ENCODE assay signal across 28 cellular contexts in genomic region chr18:23701544-23702064, GRCh38. TPM values are rescaled to one million over a fixed set of nuclear protein-coding genes. Genes with fewer than 3 reads are reported as not detected.
"Had no signal": no experiment of that assay in that cellular context is flagged by ENCODE, and none has a peak within 500 bp of the region (broad histone marks: within the 10 kb centered on the region; RNA-seq: fewer than 3 reads in every experiment).

No MANE protein-coding gene starts in this region.

- H3K9me3 ChIP-seq: left lung, lower lobe of right lung, pancreas, prostate gland, stomach, testis, thyroid gland, transverse colon, upper lobe of left lung, vagina had no signal

- FAIRE-seq: keratinocyte, pancreas had no signal

- H3K4me3 ChIP-seq: left lung, lower lobe of right lung, pancreas, prostate gland, skin epidermis, stomach, testis, thyroid gland, transverse colon, upper lobe of left lung, vagina had no signal

- ATAC-seq: left cardiac atrium; left lung; lower lobe of right lung; naive thymus-derived CD8-positive, alpha-beta T cell; pancreas; right cardiac atrium; sciatic nerve; stimulated activated naive CD8-positive, alpha-beta T cell treated with anti-CD3 and anti-CD28 coated beads, Interleukin-15, Interleukin-2, amounts not matched to agents 100 U/mL and 50 U/mL, for 24 hours had no signal

- H3K4me1 ChIP-seq: left lung, lower lobe of right lung, pancreas, prostate gland, stomach, testis, thyroid gland, transverse colon, upper lobe of left lung, vagina had no signal

- H3K27ac ChIP-seq: left lung, lower lobe of right lung, pancreas, prostate gland, skin epidermis, stomach, testis, thyroid gland, transverse colon, upper lobe of left lung, vagina had no signal

- H3K27me3 ChIP-seq: pancreas, stomach, testis, thyroid gland, transverse colon, upper lobe of left lung, vagina had no signal

- DNase-seq: kidney glomerular epithelial cell; left cardiac atrium; left lung; lower lobe of right lung; mammary epithelial cell; mesenchymal stem cell; naive thymus-derived CD8-positive, alpha-beta T cell; nucleus accumbens; pancreas; posterior cingulate gyrus; retina; right cardiac atrium; stimulated activated CD4-positive, alpha-beta T cell treated with anti-CD3 and anti-CD28 coated beads, Interleukin-12 subunit alpha, Interleukin-12 subunit beta, amount 100 ng/mL, for 4 hours; stimulated activated CD4-positive, alpha-beta T cell treated with anti-CD3 and anti-CD28 coated beads, Interleukin-15, amount 100 ng/mL, for 24 hours; stimulated activated CD4-positive, alpha-beta T cell treated with anti-CD3 and anti-CD28 coated beads, Interleukin-2, amount 100 ng/mL, for 24 hours; stimulated activated CD4-positive, alpha-beta T cell treated with anti-CD3 and anti-CD28 coated beads, Interleukin-4, amount 100 ng/mL, for 1 hour; stimulated activated naive B cell treated with anti-CD40 and anti-IgM and Interleukin-4, amounts not matched to agents 10 μg/mL and 1 μg/mL and 100 μg/mL, for 72 hours; stimulated activated naive CD8-positive, alpha-beta T cell treated with anti-CD3 and anti-CD28 coated beads, Interleukin-15, Interleukin-2, amounts not matched to agents 100 U/mL and 50 U/mL, for 24 hours; stomach; testis; thyroid gland; transverse colon; upper lobe of left lung had no signal

- H3K36me3 ChIP-seq: left lung, lower lobe of right lung, pancreas, prostate gland, stomach, thyroid gland, transverse colon, upper lobe of left lung, vagina had no signal

RNA-seq across cellular contexts. Expression of gene LAMA3, which starts 12.4 kb away (rescaled TPM):
- total RNA-seq: naive thymus-derived CD8-positive, alpha-beta T cell had no signal
- polyA plus RNA-seq: naive thymus-derived CD8-positive, alpha-beta T cell had no signal

RNA-seq across cellular contexts. Expression of gene ANKRD29, which starts 38.9 kb away (rescaled TPM):
- total RNA-seq: naive thymus-derived CD8-positive, alpha-beta T cell had no signal
- polyA plus RNA-seq: naive thymus-derived CD8-positive, alpha-beta T cell had no signal
